8 cellular contexts compared by ENCODE assay signal in genomic region chr1:20521960-20522861, GRCh38. TPM values are rescaled to one million over a fixed set of nuclear protein-coding genes. Genes with fewer than 3 reads are reported as not detected.
DNase-seq lines count a peak whose midpoint lies in the region; ATAC-seq and TF ChIP-seq lines count a peak whose summit lies in the region.

No MANE protein-coding gene starts in this region.

- intact Hi-C loops in right lobe of liver (cut with DNase I) = loop anchor here (5.0 kb wide), 2 partner anchors 115 to 120 kb away; no protein-coding TSS in a partner anchor

- no peaks in the 10 kb centered on the region for H3K9me3 Mint-ChIP-seq in H9

- no peak overlapping the region for H2BK15ac ChIP-seq in H9 (ENCODE audit: low read depth, low read length)

- H2BK120ac ChIP-seq in H9 (ENCODE audit: low read depth, low read length, poor library complexity, severe bottlenecking) = no peak overlapping the region

- no peak overlapping the region for H2AFZ ChIP-seq in H9 (ENCODE audit: low read length)

- H3K9me3 ChIP-seq in H9 (ENCODE audit: control insufficient read depth, low read depth, low read length) (no peaks in the 10 kb centered on the region), right lobe of liver (no peaks in the 10 kb centered on the region)

- H2BK12ac ChIP-seq in H9 (ENCODE audit: insufficient read length, low read depth, low read length) = no peak overlapping the region

- H3K4ac ChIP-seq in H9 (ENCODE audit: low read depth, low read length) = no peak overlapping the region

- H4K20me1 ChIP-seq in H9 (ENCODE audit: control insufficient read depth, insufficient read depth, insufficient read length) = no peaks in the 10 kb centered on the region

- H3K27ac ChIP-seq in H9 (ENCODE audit: insufficient read length, low read depth, low read length) = no peak overlapping the region
- no peak overlapping the region for H3K27ac ChIP-seq in right lobe of liver

- no peaks in the 10 kb centered on the region for H3K36me3 Mint-ChIP-seq in H9 (ENCODE audit: insufficient read depth in 1 of 3, low read depth in 3 of 3)

- peaks cover 4 to 5% of the 10 kb centered on the region in 2 experiments; a peak in 2 of 4 replicates for H3K4me1 Mint-ChIP-seq in H9

- peak; percentile 97 for TF ChIP-seq CTCF in AG09319 (IDR thresholded peaks at IDR 0.05; ENCODE audit: low read depth, low read length)
- TF ChIP-seq CTCF in H9 (conservative IDR thresholded peaks at IDR 0.05) = peak; percentile 91
- TF ChIP-seq CTCF in right lobe of liver (IDR thresholded peaks at IDR 0.05) = peak; percentile 82 to 90 (median 86)

- H3K23me2 ChIP-seq in H9 (ENCODE audit: insufficient read length, low read depth, low read length, poor library complexity, severe bottlenecking) = peaks cover 4% of the 10 kb centered on the region

- H3K23ac ChIP-seq in H9 (ENCODE audit: insufficient read length, low read depth, low read length) = no peak overlapping the region

- no peak overlapping the region for H3K27ac Mint-ChIP-seq in H9

- peak overlapping the region; percentile 39 for H3K4me2 ChIP-seq in H9 (ENCODE audit: insufficient read depth, insufficient read length, low read length)

- no peak overlapping the region for H2BK20ac ChIP-seq in H9 (ENCODE audit: low read depth, low read length, poor library complexity, severe bottlenecking)

- no peaks in the 10 kb centered on the region for H3K4me1 ChIP-seq in H9 (ENCODE audit: insufficient read depth, low read length)
- H3K4me1 ChIP-seq in right lobe of liver = no peaks in the 10 kb centered on the region

- H2AK5ac ChIP-seq in H9 (ENCODE audit: insufficient read length, low read length) = no peak overlapping the region

- ATAC-seq in right lobe of liver = peak; percentile 85 to 93 (median 90)
- no peak for ATAC-seq in HG03432 (IDR thresholded peaks at IDR 0.05; ENCODE audit: unreplicated experiment)

- H3K56ac ChIP-seq in H9 (ENCODE audit: insufficient read length, low read depth, low read length) = no peak overlapping the region

- no peaks in the 10 kb centered on the region for H3K79me2 ChIP-seq in H9 (ENCODE audit: insufficient read depth, low read length)

- H3K14ac ChIP-seq in H9 (ENCODE audit: insufficient read depth, low read length) = no peak overlapping the region

- no CpG with 5 or more reads among the region's 17 CpGs for WGBS in H9 (ENCODE audit: extremely low coverage, insufficient read length, low lambda C conversion rate)
- WGBS in right lobe of liver (ENCODE audit: insufficient coverage, low coverage, low lambda C conversion rate, missing lambda C conversion rate) = 17% methylated on average over 17 of the region's 17 CpGs

- no peak overlapping the region for H2BK5ac ChIP-seq in H9 (ENCODE audit: insufficient read length, low read length)

- no peak overlapping the region for H4K5ac ChIP-seq in H9 (ENCODE audit: insufficient read length, low read depth, low read length)

- DNase-seq in AG09319 (ENCODE audit: extremely low read depth, low read depth) (peak; percentile 30), H9 (peak; percentile 78), NCI-H510A treated with DMSO at 0.1 percent for 48 hours (lab: John Stamatoyannopoulos, UW) (peak; percentile 92), dermis blood vessel endothelial cell (peak; percentile 87), right lobe of liver (peak in 2 of 3 donors; percentile 52 to 73)
- peak; percentile 79 for DNase-seq in activated CD4-positive, alpha-beta T cell treated with anti-CD3 and anti-CD28 coated beads for 48 hours
- DNase-seq in stimulated activated CD4-positive, alpha-beta T cell treated with anti-CD3 and anti-CD28 coated beads, Interleukin-4, amount 100 ng/mL, for 4 hours = peak; percentile 42 to 52

- no peak overlapping the region for H4K8ac ChIP-seq in H9 (replicated peaks; ENCODE audit: insufficient read length, low read depth, low read length)

- peaks cover 64% of the 10 kb centered on the region for H3K27me3 Mint-ChIP-seq in H9 (ENCODE audit: low read depth)

- TF ChIP-seq POLR2A in right lobe of liver (IDR thresholded peaks at IDR 0.05) = no peak

- H3K9ac ChIP-seq in H9 (ENCODE audit: extremely low read depth, insufficient read length, low read length) = no peak overlapping the region

- peak overlapping the region in 1 of 2 experiments; percentile 44; a peak in 2 of 5 replicates for H3K4me3 Mint-ChIP-seq in H9

- no peaks in the 10 kb centered on the region for H3K36me3 ChIP-seq in right lobe of liver

- H3T11ph ChIP-seq in H9 (ENCODE audit: low read length) = no peak overlapping the region

- no peaks in the 10 kb centered on the region for H3K79me1 ChIP-seq in H9 (ENCODE audit: insufficient read depth, low read depth, low read length, poor library complexity, severe bottlenecking)

- H3K27me3 ChIP-seq in H9 (ENCODE audit: insufficient read depth, low read length) (no peaks in the 10 kb centered on the region; the same call in 1 of the 2 replicates), right lobe of liver (no peaks in the 10 kb centered on the region)

- no peak overlapping the region for H3K18ac ChIP-seq in H9 (ENCODE audit: insufficient read length, low read depth, low read length)

- no peak overlapping the region for H4K91ac ChIP-seq in H9 (ENCODE audit: insufficient read length, low read depth, low read length)

- no peak overlapping the region for H3K4me3 ChIP-seq in right lobe of liver

RNA-seq across cellular contexts. Expression of gene MUL1, which starts 14.3 kb away (rescaled TPM):
- total RNA-seq in H9 (2021) = 25.5 and 27.1 TPM in 2 replicates
- total RNA-seq in dermis blood vessel endothelial cell = 41.0 and 53.6 TPM in 2 replicates
- total RNA-seq in right lobe of liver = 10 to 100 TPM; 14.4 to 33.6 (median 16.7) TPM

RNA-seq across cellular contexts. Expression of gene FAM43B, which starts 30.2 kb away (rescaled TPM):
- total RNA-seq in H9 (2021) = 0.20 and 0.22 TPM in 2 replicates
- total RNA-seq in dermis blood vessel endothelial cell = not detected in 2 replicates
- under 1 TPM in 4 of 6 experiments, not detected in 2; 0.09 to 0.24 (median 0.12) TPM for total RNA-seq in right lobe of liver

RNA-seq across cellular contexts. Expression of gene CAMK2N1, which starts 36.2 kb away (rescaled TPM):
- total RNA-seq in H9 (2021) (0.97 and 1.2 TPM in 2 replicates), dermis blood vessel endothelial cell (3.7 and 7.8 TPM in 2 replicates), right lobe of liver (10 to 100 TPM; 10.4 to 30.2 (median 20.1) TPM)

Comparison
In these comparisons a context has a peak if more than half of its experiments do, and no peak if none do; other contexts are left out.
1. DNase-seq: peak in every context shown above with its lines; median percentile 92 in NCI-H510A treated with DMSO at 0.1 percent for 48 hours; 87 in dermis blood vessel endothelial cell; 79 in activated CD4-positive, alpha-beta T cell treated with anti-CD3 and anti-CD28 coated beads for 48 hours; 78 in H9; 62 in right lobe of liver; 47 in stimulated activated CD4-positive, alpha-beta T cell treated with anti-CD3 and anti-CD28 coated beads, Interleukin-4, amount 100 ng/mL, for 4 hours; 30 in AG09319.